Comparison of ENCODE assay signal across 13 cellular contexts in the genomic region with DNA sequence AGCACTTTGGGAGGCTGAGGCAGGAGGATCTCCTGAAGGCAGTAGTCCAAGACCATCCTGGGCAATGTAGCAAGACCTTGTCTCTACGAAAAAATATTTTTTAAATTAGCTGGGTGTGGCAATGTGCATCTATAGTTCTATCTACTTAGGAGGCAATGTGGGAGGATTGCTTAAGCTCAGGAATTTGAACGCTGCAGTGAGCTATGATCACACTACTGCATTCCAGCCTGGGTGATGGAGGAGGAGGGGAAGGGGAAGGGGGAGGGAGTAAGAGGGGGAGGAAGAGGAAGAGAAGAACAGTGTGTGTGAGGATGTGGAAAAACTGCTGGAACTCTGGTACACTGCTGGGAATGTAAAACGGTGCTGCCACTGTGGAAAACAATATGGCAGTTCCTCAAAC. TPM values are rescaled to one million over a fixed set of nuclear protein-coding genes. Genes with fewer than 3 reads are reported as not detected.
DNase-seq lines count a peak whose midpoint lies in the region; ATAC-seq, FAIRE-seq and TF ChIP-seq lines count a peak whose summit lies in the region.
"Had no signal": no experiment of that assay in that cellular context is flagged by ENCODE, and none has a peak within 500 bp of the region (broad histone marks: within the 10 kb centered on the region; RNA-seq: fewer than 3 reads in every experiment).

No MANE protein-coding gene starts in this region.

- H3K27me3 ChIP-seq in pancreas (no peaks in the 10 kb centered on the region), suprapubic skin (no peaks in the 10 kb centered on the region)
- H3K27me3 ChIP-seq: ovary had no signal

- ATAC-seq in pancreas (peak; percentile 53 to 75 (median 70)), GM18505 (IDR thresholded peaks at IDR 0.05; ENCODE audit: unreplicated experiment) (no peak)
- ATAC-seq: T-cell had no signal

- H3K27ac ChIP-seq in pancreas, result peak overlapping the region in 1 of 4 donors; percentile 26
- H3K27ac ChIP-seq in suprapubic skin, result no peak overlapping the region

- TF ChIP-seq CTCF in foreskin fibroblast (IDR thresholded peaks at IDR 0.05; ENCODE audit: low read depth, low read length) (no peak), pancreas (IDR thresholded peaks at IDR 0.05) (no peak), suprapubic skin (IDR thresholded peaks at IDR 0.05) (no peak)

- peak; percentile 23 for DNase-seq in CD1c-positive myeloid dendritic cell (ENCODE audit: extremely low spot score)
- DNase-seq in RPMI7951 (ENCODE audit: low read depth), result peak; percentile 30
- DNase-seq in foreskin fibroblast, result peak; percentile 82 to 90
- no peak for DNase-seq in pancreas
- DNase-seq in activated naive CD4-positive, alpha-beta T cell treated with anti-CD3 and anti-CD28 coated beads, Interleukin-2, amount 10 ng/mL, durations not matched to agents 7 days and 5 days, result no peak
- DNase-seq in posterior cingulate gyrus, result no peak
- no peak for DNase-seq in suprapubic skin (ENCODE audit: low spot score in 2 of 2)
- DNase-seq: activated effector memory CD4-positive, alpha-beta T cell treated with Interleukin-2 at 50 U/mL for 16 hours; NCI-H2081; T-cell had no signal

- H3K4me3 ChIP-seq in foreskin fibroblast (ENCODE audit: low read depth in 1 of 2, low read length in 2 of 2) (no peak overlapping the region), pancreas (no peak overlapping the region), suprapubic skin (no peak overlapping the region)
- H3K4me3 ChIP-seq: ovary had no signal

- no peak overlapping the region for H3K27ac Mint-ChIP-seq in activated naive CD4-positive, alpha-beta T cell treated with anti-CD3 and anti-CD28 coated beads, Interleukin-2, amount 10 ng/mL, durations not matched to agents 7 days and 5 days

- no peak for FAIRE-seq in pancreas (lab: Jason Lieb, UNC)

- no peak overlapping the region for H3K4me3 Mint-ChIP-seq in activated naive CD4-positive, alpha-beta T cell treated with anti-CD3 and anti-CD28 coated beads, Interleukin-2, amount 10 ng/mL, durations not matched to agents 7 days and 5 days
- H3K4me3 Mint-ChIP-seq: T-cell had no signal

- no peaks in the 10 kb centered on the region for H3K27me3 Mint-ChIP-seq in activated naive CD4-positive, alpha-beta T cell treated with anti-CD3 and anti-CD28 coated beads, Interleukin-2, amount 10 ng/mL, durations not matched to agents 7 days and 5 days
- H3K27me3 Mint-ChIP-seq: T-cell had no signal

- CTCF ChIA-PET in activated naive CD4-positive, alpha-beta T cell treated with anti-CD3 and anti-CD28 coated beads, Interleukin-2, amount 10 ng/mL, durations not matched to agents 7 days and 5 days (lab: Charles Lee), result no interaction called here

- peaks cover 7% of the 10 kb centered on the region for H3K4me1 Mint-ChIP-seq in activated naive CD4-positive, alpha-beta T cell treated with anti-CD3 and anti-CD28 coated beads, Interleukin-2, amount 10 ng/mL, durations not matched to agents 7 days and 5 days

- WGBS in pancreas, 2 donors, result 36 to 37% methylated on average over 3 of the region's 3 CpGs
- 18% methylated on average over 3 of the region's 3 CpGs for WGBS in suprapubic skin

- TF ChIP-seq POLR2A in GM18505 (IDR thresholded peaks at IDR 0.05; ENCODE audit: borderline replicate concordance, extremely low read depth, insufficient read depth, insufficient read length) (no peak), suprapubic skin (IDR thresholded peaks at IDR 0.05) (no peak)

- no peaks in the 10 kb centered on the region for H3K36me3 ChIP-seq in pancreas
- peaks cover 16% of the 10 kb centered on the region for H3K36me3 ChIP-seq in suprapubic skin
- H3K36me3 ChIP-seq: ovary had no signal

- intact Hi-C loops in pancreas (cut with DNase I) (no loop called here), posterior cingulate gyrus (cut with DNase I) (no loop called here)

- H3K36me3 Mint-ChIP-seq in activated naive CD4-positive, alpha-beta T cell treated with anti-CD3 and anti-CD28 coated beads, Interleukin-2, amount 10 ng/mL, durations not matched to agents 7 days and 5 days, result peaks cover 16% of the 10 kb centered on the region

- H3K9me3 Mint-ChIP-seq in activated naive CD4-positive, alpha-beta T cell treated with anti-CD3 and anti-CD28 coated beads, Interleukin-2, amount 10 ng/mL, durations not matched to agents 7 days and 5 days, result no peaks in the 10 kb centered on the region
- H3K9me3 Mint-ChIP-seq: T-cell had no signal

- no peak for TF ChIP-seq EP300 in suprapubic skin (IDR thresholded peaks at IDR 0.05)

- H3K4me1 ChIP-seq in pancreas (no peaks in the 10 kb centered on the region), suprapubic skin (no peaks in the 10 kb centered on the region)

- H3K9me3 ChIP-seq in pancreas (no peaks in the 10 kb centered on the region), suprapubic skin (no peaks in the 10 kb centered on the region)
- H3K9me3 ChIP-seq: ovary had no signal

RNA-seq across cellular contexts. Expression of gene CLIP3, which starts 9.2 kb away (rescaled TPM):
- 1.7 and 2.0 TPM in 2 replicates for total RNA-seq in RPMI7951 (2014; rRNA removed; shearing (Covaris generic))
- total RNA-seq in pancreas (1 to 10 TPM; 1.2 to 5.7 (median 2.5) TPM), suprapubic skin (1 to 10 TPM; 2.2 to 3.0 (median 2.7) TPM)
- 1 to 10 TPM; 3.0 to 9.1 TPM for polyA plus RNA-seq in pancreas

RNA-seq across cellular contexts. Expression of gene THAP8, which starts 12.3 kb away (rescaled TPM):
- 5.4 and 5.9 TPM in 2 replicates for total RNA-seq in RPMI7951 (2014; rRNA removed; shearing (Covaris generic))
- 1 to 10 TPM in 5 of 6 donors, under 1 TPM in 1; 0.88 to 2.7 (median 1.8) TPM for total RNA-seq in pancreas
- polyA plus RNA-seq in pancreas, result 1 to 10 TPM; 3.0 to 3.2 TPM
- 10 to 100 TPM in 3 of 4 donors, 1 to 10 TPM in 1; 5.7 to 20.4 (median 10.9) TPM for total RNA-seq in suprapubic skin

RNA-seq across cellular contexts. Expression of gene WDR62, which starts 12.9 kb away (rescaled TPM):
- 16.1 and 17.0 TPM in 2 replicates for total RNA-seq in RPMI7951 (2014; rRNA removed; shearing (Covaris generic))
- total RNA-seq in pancreas (under 1 TPM; 0.12 to 0.47 (median 0.26) TPM), suprapubic skin (1 to 10 TPM; 1.4 to 3.7 (median 1.8) TPM)
- polyA plus RNA-seq in pancreas, result under 1 TPM; 0.42 to 0.49 TPM

RNA-seq across cellular contexts. Expression of gene ALKBH6, which starts 27.8 kb away (rescaled TPM):
- total RNA-seq in RPMI7951 (2014; rRNA removed; shearing (Covaris generic)), result 34.1 and 39.8 TPM in 2 replicates
- total RNA-seq in pancreas (10 to 100 TPM in 1 of 6 donors, 1 to 10 TPM in 5; 2.6 to 10.9 (median 4.9) TPM), suprapubic skin (10 to 100 TPM; 21.1 to 33.2 (median 24.9) TPM)
- polyA plus RNA-seq in pancreas, result 10 to 100 TPM; 15.4 to 22.8 TPM

RNA-seq across cellular contexts. Expression of gene SYNE4, which starts 33.2 kb away (rescaled TPM):
- not detected in 2 replicates for total RNA-seq in RPMI7951 (2014; rRNA removed; shearing (Covaris generic))
- total RNA-seq in pancreas (1 to 10 TPM; 2.6 to 5.9 (median 4.3) TPM), suprapubic skin (1 to 10 TPM in 3 of 4 donors, under 1 TPM in 1; 0.42 to 3.0 (median 1.8) TPM)
- polyA plus RNA-seq in pancreas, result 10 to 100 TPM in 1 of 2 donors, 1 to 10 TPM in 1; 7.3 to 14.3 TPM
- total RNA-seq: Daoy had no signal

Comparison
In these comparisons a context has a peak if more than half of its experiments do, and no peak if none do; other contexts are left out.
1. DNase-seq: peak in CD1c-positive myeloid dendritic cell (single experiment), RPMI7951 (single experiment) and foreskin fibroblast (2 of 2); none in pancreas (0 of 6), activated naive CD4-positive, alpha-beta T cell treated with anti-CD3 and anti-CD28 coated beads, Interleukin-2, amount 10 ng/mL, durations not matched to agents 7 days and 5 days (single experiment), posterior cingulate gyrus (0 of 10) and suprapubic skin (0 of 2).